8 cellular contexts compared by ENCODE assay signal in the genomic region with DNA sequence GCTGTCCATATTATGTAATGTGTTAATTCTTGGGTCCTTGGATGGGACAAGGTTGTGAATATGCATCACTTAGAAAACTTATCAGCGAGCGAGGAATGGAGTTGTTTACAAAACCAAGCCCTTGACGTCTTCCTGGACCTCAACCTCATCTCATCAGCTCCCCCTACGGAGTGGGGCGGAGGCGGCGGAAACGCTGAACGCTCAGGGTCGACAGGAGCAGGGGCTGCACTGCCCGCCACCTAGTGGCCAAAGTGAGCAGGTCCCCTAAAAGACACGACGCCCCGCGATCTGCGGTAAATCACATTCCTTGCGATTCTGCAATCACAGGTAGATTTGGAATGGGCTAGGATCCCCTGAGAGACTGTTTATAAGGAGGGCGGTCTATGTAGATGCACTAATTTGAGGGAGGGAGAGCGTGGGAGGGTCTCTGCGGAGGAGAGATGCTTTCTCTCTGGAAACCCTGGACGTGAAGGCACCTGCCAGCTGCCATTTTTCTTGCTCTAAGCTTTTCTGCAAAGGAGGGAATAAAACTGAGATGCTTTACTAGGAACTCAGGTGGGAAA. TPM values are rescaled to one million over a fixed set of nuclear protein-coding genes. Genes with fewer than 3 reads are reported as not detected.
DNase-seq lines count a peak whose midpoint lies in the region; ATAC-seq and TF ChIP-seq lines count a peak whose summit lies in the region.

No MANE protein-coding gene starts in this region.

- ATAC-seq in GM21381 (IDR thresholded peaks at IDR 0.05; ENCODE audit: unreplicated experiment) = peak; percentile 67
- ATAC-seq in omental fat pad (ENCODE audit: low FRiP score) = no peak

- no peak overlapping the region for H3K27ac ChIP-seq in subcutaneous abdominal adipose tissue (ENCODE audit: low read depth, low read length)

- H3K9ac ChIP-seq in subcutaneous abdominal adipose tissue (ENCODE audit: low read length in 5 of 5) = peak overlapping the region in 1 of 5 donors; percentile 62

- DNase-seq in CD14-positive monocyte (ENCODE audit: low spot score) (peak; percentile 89), Kasumi-1 (lab: John Stamatoyannopoulos, UW) (peak; percentile 95 to 96), RKO (ENCODE audit: low spot score) (peak; percentile 86), fibroblast of the conjunctiva (ENCODE audit: low read depth) (peak; percentile 43), omental fat pad (ENCODE audit: low spot score) (peak; percentile 57)
- DNase-seq in activated T-cell treated with anti-CD3 and anti-CD28 coated beads, Interleukin-2, amount 50 U/mL, for 48 hours = peak; percentile 89 to 91

- no peaks in the 10 kb centered on the region for H3K27me3 ChIP-seq in subcutaneous abdominal adipose tissue (ENCODE audit: control insufficient read depth in 5 of 5, insufficient read depth in 4 of 5, low read length in 5 of 5)

- H3K4me3 ChIP-seq in subcutaneous abdominal adipose tissue (ENCODE audit: low read depth in 1 of 5, low read length in 5 of 5) = peak overlapping the region; percentile 7 to 46 (median 31)

- no peaks in the 10 kb centered on the region for H3K9me3 ChIP-seq in subcutaneous abdominal adipose tissue (ENCODE audit: control insufficient read depth in 5 of 5, low read length in 5 of 5)

- H3K4me1 Mint-ChIP-seq in CD14-positive monocyte = peaks cover 31% of the 10 kb centered on the region

- no peaks in the 10 kb centered on the region for H3K36me3 Mint-ChIP-seq in CD14-positive monocyte

- peak overlapping the region; percentile 77 to 90 for H3K4me3 Mint-ChIP-seq in CD14-positive monocyte

- H3K27ac Mint-ChIP-seq in CD14-positive monocyte = peak overlapping the region in 5 of 7 donors; percentile 43 to 84 (median 78)

- H3K27me3 Mint-ChIP-seq in CD14-positive monocyte (ENCODE audit: low read depth in 3 of 3) = peaks cover 0 to 6% (median 3%) of the 10 kb centered on the region in 3 donors

- H3K4me1 ChIP-seq in subcutaneous abdominal adipose tissue (ENCODE audit: control insufficient read depth in 5 of 5, insufficient read depth in 5 of 5, low read length in 5 of 5) = peaks cover 7 to 24% (median 14%) of the 10 kb centered on the region in 5 donors

- TF ChIP-seq CTCF in CD14-positive monocyte (IDR thresholded peaks at IDR 0.05) (peak; percentile 99), omental fat pad (IDR thresholded peaks at IDR 0.05) (peak in 2 of 3 donors; percentile 58 to 82)

- H3K9me3 Mint-ChIP-seq in CD14-positive monocyte = no peaks in the 10 kb centered on the region

- intact Hi-C loops in CD14-positive monocyte (cut with micrococcal nuclease) = loop anchor here (5.0 to 10.0 kb wide), 3 partner anchors 34 to 111 kb away; a partner anchor contains a TSS

- no peaks in the 10 kb centered on the region for H3K36me3 ChIP-seq in subcutaneous abdominal adipose tissue (ENCODE audit: control insufficient read depth in 5 of 5, insufficient read depth in 5 of 5, low read length in 5 of 5)

RNA-seq across cellular contexts. Expression of a gene that starts 5.4 kb away (rescaled TPM):
- 100 to 1,000 TPM; 174 to 186 TPM for polyA plus RNA-seq in CD14-positive monocyte
- total RNA-seq in omental fat pad = 100 to 1,000 TPM in 3 of 4 donors, 10 to 100 TPM in 1; 57.7 to 252 (median 137) TPM

RNA-seq across cellular contexts. Expression of a gene that starts 27.7 kb away (rescaled TPM):
- polyA plus RNA-seq in CD14-positive monocyte = 1 to 10 TPM; 1.4 to 2.1 TPM
- 1 to 10 TPM in 1 of 4 donors, under 1 TPM in 3; 0.19 to 1.1 (median 0.55) TPM for total RNA-seq in omental fat pad

RNA-seq across cellular contexts. Expression of a gene that starts 53.1 kb away (rescaled TPM):
- polyA plus RNA-seq in CD14-positive monocyte = not detected
- total RNA-seq in omental fat pad = 10 to 100 TPM in 3 of 4 donors, 1 to 10 TPM in 1; 7.0 to 43.3 (median 15.1) TPM

Comparison
In these comparisons a context has a peak if more than half of its experiments do, and no peak if none do; other contexts are left out.
1. DNase-seq: peak in every context shown above with its lines; median percentile 96 in Kasumi-1; 90 in activated T-cell treated with anti-CD3 and anti-CD28 coated beads, Interleukin-2, amount 50 U/mL, for 48 hours; 89 in CD14-positive monocyte; 86 in RKO; 57 in omental fat pad; 43 in fibroblast of the conjunctiva.